In genomic region chr13:43185206-43185605, GRCh38 we compare ENCODE assay signal across 23 cellular contexts.
A peak's percentile ranks its signal among the peaks of the same experiment; 100 is the strongest.
DNase-seq lines count a peak whose midpoint lies in the region; TF ChIP-seq lines count a peak whose summit lies in the region.
"Had no signal": no experiment of that assay in that cellular context is flagged by ENCODE, and none has a peak within 500 bp of the region (broad histone marks: within the 10 kb centered on the region; RNA-seq: fewer than 3 reads in every experiment).

No MANE protein-coding gene starts in this region.

- no peaks in the 10 kb centered on the region for H3K9me3 ChIP-seq in thyroid gland
- H3K9me3 ChIP-seq: A549, SJSA1 had no signal

- H3K27ac ChIP-seq in thyroid gland: peak overlapping the region in 2 of 3 donors; percentile 3 to 47
- H3K27ac ChIP-seq: A549, C4-2B, SJSA1 had no signal

- intact Hi-C loops in thyroid gland (cut with DNase I): no loop called here

- no peak for TF ChIP-seq CTCF in GM13976 (IDR thresholded peaks at IDR 0.05; ENCODE audit: borderline replicate concordance, control extremely low read depth, extremely low read depth, insufficient read depth, missing control alignments)
- no peak for TF ChIP-seq CTCF in thyroid gland (IDR thresholded peaks at IDR 0.05)

- 40 to 44% methylated on average over 2 of the region's 2 CpGs for WGBS in thyroid gland, 2 donors

- H3K27me3 ChIP-seq in thyroid gland: no peaks in the 10 kb centered on the region
- H3K27me3 ChIP-seq: SJSA1 had no signal

- TF ChIP-seq POLR2A in thyroid gland (IDR thresholded peaks at IDR 0.05): no peak

- H3K4me3 ChIP-seq in thyroid gland (replicated peaks in 1 of 3): no peak overlapping the region
- H3K4me3 ChIP-seq: A549, SJSA1 had no signal

- H3K4me1 ChIP-seq in thyroid gland: peaks cover 0 to 9% of the 10 kb centered on the region in 2 donors
- H3K4me1 ChIP-seq: A549, SJSA1 had no signal

- DNase-seq in GM13976 (ENCODE audit: low spot score) (peak; percentile 12), NCI-H82 treated with DMSO at 0.1 percent for 48 hours (lab: John Stamatoyannopoulos, UW; ENCODE audit: unreplicated experiment) (peak; percentile 92), iPS-NIHi7 (ENCODE audit: extremely low spot score) (peak; percentile 25), thyroid gland (peak; percentile 35 to 55), NCI-H1694 (lab: John Stamatoyannopoulos, UW) (no peak), retina (no peak), NCI-H69 (lab: John Stamatoyannopoulos, UW) (no peak)
- DNase-seq: CD8-positive, alpha-beta memory T cell; DMS 273 treated with DMSO at 0.1 percent for 48 hours; DMS79; EL; GDM1; H9; Karpas-422; MV-4-11; NCI-H2029 treated with DMSO at 0.1 percent for 48 hours; NCI-H2227 treated with DMSO at 0.1 percent for 48 hours; NCI-H510A; PC-3; T-cell had no signal

- in situ Hi-C loops in GM13976 (cut with MboI; ENCODE audit: low sequenced_read_pairs, unreplicated experiment): no loop called here

- no peaks in the 10 kb centered on the region for H3K36me3 ChIP-seq in thyroid gland
- H3K36me3 ChIP-seq: SJSA1 had no signal

Comparison
In these comparisons a context has a peak if more than half of its experiments do, and no peak if none do; other contexts are left out.
1. DNase-seq: peak in GM13976 (single experiment), NCI-H82 treated with DMSO at 0.1 percent for 48 hours (single experiment), iPS-NIHi7 (single experiment) and thyroid gland (2 of 2); none in NCI-H1694 (single experiment), retina (single experiment) and NCI-H69 (single experiment).